ENCODE assay signal across 16 cellular contexts in the genomic region with DNA sequence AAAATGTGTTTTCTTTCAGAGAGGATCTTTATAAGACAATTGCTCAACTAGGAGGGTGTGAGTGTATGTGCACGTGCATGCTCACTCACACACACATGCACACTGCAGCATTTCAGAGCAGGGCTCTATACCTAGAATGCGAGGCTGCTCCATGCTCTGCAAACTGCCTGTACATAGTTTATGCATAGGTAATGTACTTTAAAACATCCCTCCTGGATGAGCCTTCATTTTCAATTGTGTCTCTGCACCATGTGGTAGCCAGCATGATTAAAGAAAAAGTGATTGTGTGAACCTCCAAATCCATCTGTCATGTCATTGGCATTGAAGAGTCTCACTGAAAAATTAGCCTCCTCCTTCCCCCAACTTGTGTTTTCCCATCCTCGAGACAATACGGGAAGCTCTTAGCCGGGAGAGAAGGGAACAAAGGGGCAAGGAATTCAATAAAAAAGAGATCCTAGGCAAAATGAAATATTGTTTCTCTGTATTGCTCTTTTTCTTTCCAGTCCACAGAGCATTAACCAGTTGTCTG.
"Had no signal": no experiment of that assay in that cellular context is flagged by ENCODE, and none has a peak within 500 bp of the region (broad histone marks: within the 10 kb centered on the region; RNA-seq: fewer than 3 reads in every experiment).

No MANE protein-coding gene starts in this region.

- H3K27ac ChIP-seq: cardiac muscle cell, gastroesophageal sphincter, sigmoid colon, VCaP had no signal

- H3K27me3 ChIP-seq: cardiac muscle cell, gastroesophageal sphincter, sigmoid colon had no signal

- DNase-seq: activated CD4-positive, alpha-beta memory T cell treated with anti-CD3 and anti-CD28 coated beads for 36 hours; activated gamma-delta T cell treated with Interleukin-2 at 50 U/mL for 16 hours; activated naive CD8-positive, alpha-beta T cell treated with anti-CD3 and anti-CD28 coated beads, Interleukin-2, amount 10 ng/mL, durations not matched to agents 7 days and 5 days; activated T-cell treated with anti-CD3 and anti-CD28 coated beads, Interleukin-2, amount 50 U/mL, for 4 hours; anterior cingulate cortex; cortex of kidney; effector CD8-positive, alpha-beta T cell; hippocampal formation; sigmoid colon; stimulated activated CD4-positive, alpha-beta T cell treated with anti-CD3 and anti-CD28 coated beads, Interleukin-2, amount 100 ng/mL, for 24 hours; stimulated activated naive B cell treated with anti-CD40 and anti-IgM and Interleukin-4, amounts not matched to agents 10 μg/mL and 1 μg/mL and 100 μg/mL, for 72 hours; T-cell; T1000 had no signal

- H3K4me3 ChIP-seq: cardiac muscle cell, gastroesophageal sphincter, sigmoid colon had no signal

- H3K36me3 ChIP-seq: cardiac muscle cell, gastroesophageal sphincter, sigmoid colon had no signal

- H3K36me3 Mint-ChIP-seq: activated CD4-positive, alpha-beta memory T cell treated with anti-CD3 and anti-CD28 coated beads for 36 hours; activated naive CD8-positive, alpha-beta T cell treated with anti-CD3 and anti-CD28 coated beads, Interleukin-2, amount 10 ng/mL, durations not matched to agents 7 days and 5 days; stimulated activated naive B cell treated with anti-CD40 and anti-IgM and Interleukin-4, amounts not matched to agents 10 μg/mL and 1 μg/mL and 100 μg/mL, for 72 hours; T-cell had no signal

- H3K4me3 Mint-ChIP-seq: activated CD4-positive, alpha-beta memory T cell treated with anti-CD3 and anti-CD28 coated beads for 36 hours; activated naive CD8-positive, alpha-beta T cell treated with anti-CD3 and anti-CD28 coated beads, Interleukin-2, amount 10 ng/mL, durations not matched to agents 7 days and 5 days; activated T-cell treated with anti-CD3 and anti-CD28 coated beads, Interleukin-2, amount 50 U/mL, for 4 hours; stimulated activated naive B cell treated with anti-CD40 and anti-IgM and Interleukin-4, amounts not matched to agents 10 μg/mL and 1 μg/mL and 100 μg/mL, for 72 hours; T-cell had no signal

- H3K4me1 Mint-ChIP-seq: activated naive CD8-positive, alpha-beta T cell treated with anti-CD3 and anti-CD28 coated beads, Interleukin-2, amount 10 ng/mL, durations not matched to agents 7 days and 5 days; stimulated activated naive B cell treated with anti-CD40 and anti-IgM and Interleukin-4, amounts not matched to agents 10 μg/mL and 1 μg/mL and 100 μg/mL, for 72 hours; T-cell had no signal

- H3K9me3 Mint-ChIP-seq: activated CD4-positive, alpha-beta memory T cell treated with anti-CD3 and anti-CD28 coated beads for 36 hours; activated naive CD8-positive, alpha-beta T cell treated with anti-CD3 and anti-CD28 coated beads, Interleukin-2, amount 10 ng/mL, durations not matched to agents 7 days and 5 days; activated T-cell treated with anti-CD3 and anti-CD28 coated beads, Interleukin-2, amount 50 U/mL, for 4 hours; stimulated activated naive B cell treated with anti-CD40 and anti-IgM and Interleukin-4, amounts not matched to agents 10 μg/mL and 1 μg/mL and 100 μg/mL, for 72 hours; T-cell had no signal

- H3K27ac Mint-ChIP-seq: activated CD4-positive, alpha-beta memory T cell treated with anti-CD3 and anti-CD28 coated beads for 36 hours; activated naive CD8-positive, alpha-beta T cell treated with anti-CD3 and anti-CD28 coated beads, Interleukin-2, amount 10 ng/mL, durations not matched to agents 7 days and 5 days; stimulated activated naive B cell treated with anti-CD40 and anti-IgM and Interleukin-4, amounts not matched to agents 10 μg/mL and 1 μg/mL and 100 μg/mL, for 72 hours; T-cell had no signal
